ENCODE assay signal across 12 cellular contexts in genomic region chr18:70419526-70419925, GRCh38.
DNase-seq lines count a peak whose midpoint lies in the region; ATAC-seq, FAIRE-seq and TF ChIP-seq lines count a peak whose summit lies in the region.
"Had no signal": no experiment of that assay in that cellular context is flagged by ENCODE, and none has a peak within 500 bp of the region (broad histone marks: within the 10 kb centered on the region; RNA-seq: fewer than 3 reads in every experiment).

No MANE protein-coding gene starts in this region.

- POLR2A ChIA-PET in A549 (lab: Yijun Ruan, JAX) (no interaction called here), HCT116 (lab: Charles Lee) (interaction anchor here (0.9 to 1.6 kb wide), 3 partner anchors 36 to 131 kb away, joined by 3 to 6 read pairs (median 4); partner anchors contain the start of gene SOCS6)

- peak overlapping the region; percentile 75; the same call in 2 of the 3 replicates for H3K4me2 ChIP-seq in A549
- peak overlapping the region; percentile 73 for H3K4me2 ChIP-seq in HCT116 (ENCODE audit: low read length)

- peak overlapping the region; percentile 36 for H2AFZ ChIP-seq in HCT116 (ENCODE audit: low read depth, low read length, poor library complexity, severe bottlenecking)

- no peak for ATAC-seq in A549
- no peak for ATAC-seq in HCT116
- no peak for ATAC-seq in pancreas

- no peaks in the 10 kb centered on the region for H3K79me2 ChIP-seq in HCT116 (ENCODE audit: insufficient read depth, low read length)

- CTCF ChIA-PET in A549 (lab: Yijun Ruan, JAX) = interaction anchor here (1.1 to 1.9 kb wide), 3 partner anchors 15 to 47 kb away, joined by 3 to 5 read pairs (median 4); no protein-coding TSS in a partner anchor
- CTCF ChIA-PET in HCT116 (lab: Charles Lee) = interaction anchor here (2.0 kb wide), 1 partner anchor 14 kb away, joined by 7 read pairs; no protein-coding TSS in a partner anchor

- RAD21 ChIA-PET in HCT116 (lab: Charles Lee; ENCODE audit: low non-redundant PET in 1 of 2, low total read pairs in 2 of 2, uncharacterized antibody in 2 of 2, unreplicated experiment in 2 of 2) = no interaction called here

- WGBS in A549 (ENCODE audit: missing lambda C conversion rate) = 59% methylated on average over 3 of the region's 3 CpGs
- 40% methylated on average over 3 of the region's 3 CpGs for WGBS in pancreas, 2 donors

- no TSS peak for BruUV-seq in HCT116 (replicated peaks; lab: Mats Ljungman, UMichigan)

- H3K4me1 ChIP-seq in A549 = peaks cover 72% of the 10 kb centered on the region
- H3K4me1 ChIP-seq in HCT116 (ENCODE audit: control insufficient read depth in 1 of 2, insufficient read depth in 2 of 2, low read length in 2 of 2) = peaks cover 83 to 97% of the 10 kb centered on the region in 2 experiments
- H3K4me1 ChIP-seq in adipocyte (ENCODE audit: control insufficient read depth, insufficient read depth, low read length) = peaks cover 35% of the 10 kb centered on the region
- peaks cover 3 to 14% of the 10 kb centered on the region in 2 donors for H3K4me1 ChIP-seq in ascending aorta
- peaks cover 0 to 12% (median 3%) of the 10 kb centered on the region in 3 donors for H3K4me1 ChIP-seq in pancreas

- H3K27ac ChIP-seq in A549 (peak overlapping the region; percentile 93 to 100), HCT116 (ENCODE audit: low read depth, low read length) (peak overlapping the region; percentile 99), ascending aorta (no peak overlapping the region), pancreas (no peak overlapping the region)
- H3K27ac ChIP-seq: testis had no signal

- peak overlapping the region; percentile 59 for H3K9ac ChIP-seq in HCT116 (ENCODE audit: low read length)
- no peak overlapping the region for H3K9ac ChIP-seq in adipocyte (ENCODE audit: low read length)

- no peaks in the 10 kb centered on the region for H3K36me3 ChIP-seq in HCT116 (ENCODE audit: control insufficient read depth in 1 of 2, insufficient read depth in 2 of 2, low read length in 2 of 2)
- H3K36me3 ChIP-seq in adipocyte (ENCODE audit: control insufficient read depth, insufficient read depth, low read length, severe bottlenecking) = no peaks in the 10 kb centered on the region
- H3K36me3 ChIP-seq in ascending aorta = no peaks in the 10 kb centered on the region
- no peaks in the 10 kb centered on the region for H3K36me3 ChIP-seq in pancreas

- no peaks in the 10 kb centered on the region for H3K9me3 ChIP-seq in A549
- no peaks in the 10 kb centered on the region for H3K9me3 ChIP-seq in HCT116 (ENCODE audit: control insufficient read depth in 1 of 2, insufficient read depth in 1 of 2, low read depth in 1 of 2, low read length in 2 of 2)
- H3K9me3 ChIP-seq in adipocyte (ENCODE audit: control insufficient read depth, low read length) = no peaks in the 10 kb centered on the region
- H3K9me3 ChIP-seq in ascending aorta = no peaks in the 10 kb centered on the region
- no peaks in the 10 kb centered on the region for H3K9me3 ChIP-seq in pancreas
- H3K9me3 ChIP-seq: testis had no signal

- H3K27me3 ChIP-seq in HCT116 (ENCODE audit: insufficient read depth, low read length) (no peaks in the 10 kb centered on the region), adipocyte (replicated peaks; ENCODE audit: control insufficient read depth, insufficient read depth, low read length) (no peaks in the 10 kb centered on the region), ascending aorta (no peaks in the 10 kb centered on the region), pancreas (no peaks in the 10 kb centered on the region)
- H3K27me3 ChIP-seq: testis had no signal

- H3K4me3 ChIP-seq in A549 (no peak overlapping the region), HCT116 (replicated peaks in 1 of 2; ENCODE audit: low read depth in 1 of 2, low read length in 2 of 2) (peak overlapping the region; percentile 1 to 23; a peak in 3 of 4 replicates), adipocyte (ENCODE audit: low read length) (peak overlapping the region; percentile 46), ascending aorta (no peak overlapping the region), pancreas (no peak overlapping the region)
- H3K4me3 ChIP-seq: testis had no signal

- H4K20me1 ChIP-seq in HCT116 (ENCODE audit: insufficient read depth) = no peaks in the 10 kb centered on the region

- H3K9me2 ChIP-seq in HCT116 (ENCODE audit: insufficient read depth) = no peaks in the 10 kb centered on the region

- no peak for FAIRE-seq in A549 (lab: Jason Lieb, UNC)
- FAIRE-seq in pancreas (lab: Jason Lieb, UNC) = no peak

- DNase-seq in A549 (ENCODE audit: low read depth in 1 of 2, low spot score in 1 of 2) (no peak), HCT116 (ENCODE audit: low read depth, low spot score) (no peak), adipocyte (ENCODE audit: low read depth) (peak; percentile 41), hepatic stellate cell (ENCODE audit: low spot score) (peak; percentile 46), iPS-NIHi11 (ENCODE audit: low spot score) (no peak), ascending aorta (ENCODE audit: low spot score in 2 of 2) (no peak), Ammon's horn (ENCODE audit: low spot score) (no peak), pancreas (no peak)
- DNase-seq: ACHN; activated T-cell treated with anti-CD3 and anti-CD28 coated beads, Interleukin-2, amount 50 U/mL, for 24 hours; nucleus accumbens; testis had no signal

- TF ChIP-seq EP300 in A549 (IDR thresholded peaks at IDR 0.05) = no peak

- TF ChIP-seq CTCF in A549 (IDR thresholded peaks at IDR 0.05) (no peak), HCT116 (IDR thresholded peaks at IDR 0.05 in 2 of 3, conservative IDR thresholded peaks at IDR 0.05 in 1 of 3; ENCODE audit: borderline replicate concordance in 1 of 3, insufficient read depth in 1 of 3, low read depth in 2 of 3, low read length in 2 of 3) (no peak), ascending aorta (IDR thresholded peaks at IDR 0.05) (no peak), pancreas (IDR thresholded peaks at IDR 0.05) (no peak)

- no peak for TF ChIP-seq POLR2A in A549 (IDR thresholded peaks at IDR 0.05; ENCODE audit: low read length)
- TF ChIP-seq POLR2A in HCT116 (IDR thresholded peaks at IDR 0.05; ENCODE audit: borderline replicate concordance, extremely low read depth, insufficient read depth, insufficient read length) = no peak

- intact Hi-C loops in HCT116 (cut with micrococcal nuclease) (no loop called here), ascending aorta (cut with DNase I) (no loop called here), pancreas (cut with DNase I) (no loop called here)

- no peak for TF ChIP-seq RAD21 in A549 (conservative IDR thresholded peaks at IDR 0.05 in 1 of 2, IDR thresholded peaks at IDR 0.05 in 1 of 2)
- TF ChIP-seq RAD21 in HCT116 (IDR thresholded peaks at IDR 0.05; ENCODE audit: low read depth) = no peak

TF ChIP-seq in A549, 52 proteins besides CTCF, POLR2A, EP300 and RAD21:
- TF ChIP-seq JUN (IDR thresholded peaks at IDR 0.05) (no peak), KDM5A (IDR thresholded peaks at IDR 0.05) (no peak), EHMT2 (IDR thresholded peaks at IDR 0.05; ENCODE audit: low read depth) (no peak), JUNB (IDR thresholded peaks at IDR 0.05) (no peak), SREBF2 (IDR thresholded peaks at IDR 0.05) (no peak), ELK1 (IDR thresholded peaks at IDR 0.05; ENCODE audit: low read depth, low read length) (no peak)
- TF ChIP-seq, protein P1, sequence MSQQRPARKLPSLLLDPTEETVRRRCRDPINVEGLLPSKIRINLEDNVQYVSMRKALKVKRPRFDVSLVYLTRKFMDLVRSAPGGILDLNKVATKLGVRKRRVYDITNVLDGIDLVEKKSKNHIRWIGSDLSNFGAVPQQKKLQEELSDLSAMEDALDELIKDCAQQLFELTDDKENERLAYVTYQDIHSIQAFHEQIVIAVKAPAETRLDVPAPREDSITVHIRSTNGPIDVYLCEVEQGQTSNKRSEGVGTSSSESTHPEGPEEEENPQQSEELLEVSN (IDR thresholded peaks at IDR 0.05; ENCODE audit: borderline replicate concordance, low read depth) = no peak

TF ChIP-seq in HCT116, 20 proteins besides CTCF, POLR2A, EP300 and RAD21:
- TF ChIP-seq ELF1 (IDR thresholded peaks at IDR 0.05; ENCODE audit: borderline replicate concordance, low read depth) = no peak
- no peak for TF ChIP-seq ATF3 (IDR thresholded peaks at IDR 0.05)
- no peak for TF ChIP-seq SRF (IDR thresholded peaks at IDR 0.05; ENCODE audit: low read depth)
- TF ChIP-seq EZH2 (IDR thresholded peaks at IDR 0.05) = no peak
- TF ChIP-seq CBX3 (IDR thresholded peaks at IDR 0.05; ENCODE audit: low read depth) = no peak
- TF ChIP-seq, protein P2, sequence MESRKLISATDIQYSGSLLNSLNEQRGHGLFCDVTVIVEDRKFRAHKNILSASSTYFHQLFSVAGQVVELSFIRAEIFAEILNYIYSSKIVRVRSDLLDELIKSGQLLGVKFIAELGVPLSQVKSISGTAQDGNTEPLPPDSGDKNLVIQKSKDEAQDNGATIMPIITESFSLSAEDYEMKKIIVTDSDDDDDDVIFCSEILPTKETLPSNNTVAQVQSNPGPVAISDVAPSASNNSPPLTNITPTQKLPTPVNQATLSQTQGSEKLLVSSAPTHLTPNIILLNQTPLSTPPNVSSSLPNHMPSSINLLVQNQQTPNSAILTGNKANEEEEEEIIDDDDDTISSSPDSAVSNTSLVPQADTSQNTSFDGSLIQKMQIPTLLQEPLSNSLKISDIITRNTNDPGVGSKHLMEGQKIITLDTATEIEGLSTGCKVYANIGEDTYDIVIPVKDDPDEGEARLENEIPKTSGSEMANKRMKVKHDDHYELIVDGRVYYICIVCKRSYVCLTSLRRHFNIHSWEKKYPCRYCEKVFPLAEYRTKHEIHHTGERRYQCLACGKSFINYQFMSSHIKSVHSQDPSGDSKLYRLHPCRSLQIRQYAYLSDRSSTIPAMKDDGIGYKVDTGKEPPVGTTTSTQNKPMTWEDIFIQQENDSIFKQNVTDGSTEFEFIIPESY (IDR thresholded peaks at IDR 0.05; ENCODE audit: extremely low read depth, insufficient replicate concordance, low read length) = no peak
- TF ChIP-seq JUND (IDR thresholded peaks at IDR 0.05) = no peak
- TF ChIP-seq FOSL1 (IDR thresholded peaks at IDR 0.05; ENCODE audit: low read depth) = no peak
- no peak for TF ChIP-seq MAX (IDR thresholded peaks at IDR 0.05)
- TF ChIP-seq ZFX (IDR thresholded peaks at IDR 0.05) = no peak
TF ChIP-seq in HCT116: peak in this region for 0.

Comparison
In these comparisons a context has a peak if more than half of its experiments do, and no peak if none do; other contexts are left out.
1. DNase-seq: peak in adipocyte (single experiment) and hepatic stellate cell (single experiment); none in A549 (0 of 2), HCT116 (single experiment), iPS-NIHi11 (single experiment), ascending aorta (0 of 2), Ammon's horn (single experiment) and pancreas (0 of 6).
2. H3K27ac ChIP-seq: peak in A549 (2 of 2) and HCT116 (single experiment); none in ascending aorta (0 of 2) and pancreas (0 of 4).
3. H3K4me3 ChIP-seq: peak in HCT116 (2 of 2) and adipocyte (single experiment); none in A549 (single experiment), ascending aorta (0 of 2) and pancreas (0 of 4).